In the genomic region with DNA sequence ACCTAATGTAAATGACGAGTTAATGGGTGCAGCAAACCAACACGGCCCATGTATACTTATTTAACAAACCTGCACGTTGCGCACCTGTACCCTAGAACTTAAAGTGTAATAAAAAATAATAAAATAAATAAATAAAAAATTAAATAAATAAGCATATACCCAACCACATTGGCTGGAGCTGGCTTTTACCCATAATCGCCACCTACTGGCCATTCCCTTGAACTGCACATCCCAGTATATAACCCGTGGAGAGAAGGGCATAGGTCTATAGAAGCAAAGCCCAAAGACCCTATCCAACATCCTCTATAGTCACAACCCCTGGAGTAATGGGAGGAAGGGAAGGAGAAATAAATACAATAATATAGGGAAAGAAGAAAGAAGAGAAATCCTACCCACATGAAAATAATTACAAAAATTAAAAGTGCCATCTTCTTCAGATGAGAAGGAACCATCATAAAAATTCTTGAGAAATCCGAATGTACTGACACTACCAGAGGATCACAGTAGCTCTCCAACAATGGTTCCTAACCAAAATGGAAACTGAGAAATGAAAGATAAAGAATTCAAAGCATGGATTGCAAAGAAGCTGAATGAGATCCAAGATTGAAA, we compare ENCODE assay signal across 8 cellular contexts.
A peak's percentile ranks its signal among the peaks of the same experiment; 100 is the strongest.
DNase-seq lines count a peak whose midpoint lies in the region; TF ChIP-seq lines count a peak whose summit lies in the region.

No MANE protein-coding gene starts in this region.

- H3K79me2 ChIP-seq in hepatocyte, result no peaks in the 10 kb centered on the region

- peak; percentile 65 for DNase-seq in A673 (ENCODE audit: low spot score)
- peak; percentile 60 for DNase-seq in Daoy (ENCODE audit: low read depth)
- peak; percentile 61 for DNase-seq in H4 (ENCODE audit: low spot score)
- DNase-seq in LHCN-M2 (ENCODE audit: low read depth), result peak; percentile 46
- peak; percentile 21 to 41 for DNase-seq in activated CD4-positive, alpha-beta T cell treated with anti-CD3 and anti-CD28 coated beads, Interleukin-2, amount 50 U/mL, for 48 hours
- peak; percentile 28 for DNase-seq in hepatocyte (ENCODE audit: low spot score)
- DNase-seq in stomach, result peak; percentile 37
- DNase-seq in DMS114 treated with DMSO at 0.1 percent for 48 hours (lab: John Stamatoyannopoulos, UW; ENCODE audit: unreplicated experiment), result no peak

- CTCF ChIA-PET in A673 (lab: Charles Lee), result interaction anchor here (0.6 kb wide), 2 partner anchors 8 to 176 kb away, joined by 3 to 9 read pairs; no protein-coding TSS in a partner anchor

- no peak for TF ChIP-seq POLR2A in stomach (IDR thresholded peaks at IDR 0.05)

- H3K4me2 ChIP-seq in hepatocyte, result no peak overlapping the region

- TF ChIP-seq EP300 in stomach (IDR thresholded peaks at IDR 0.05), result no peak

- WGBS in hepatocyte (ENCODE audit: low lambda C conversion rate, missing lambda C conversion rate), result 76% methylated on average over 7 of the region's 7 CpGs
- WGBS in stomach, 5 donors, result 63 to 72% (median 68%) methylated on average over 7 of the region's 7 CpGs

- H3K36me3 ChIP-seq in A673 (ENCODE audit: insufficient read depth, low read length, poor library complexity, severe bottlenecking) (peaks cover 5% of the 10 kb centered on the region), hepatocyte (replicated peaks; ENCODE audit: insufficient read depth, low read depth) (no peaks in the 10 kb centered on the region), stomach (no peaks in the 10 kb centered on the region)

- H3K27ac ChIP-seq in A673 (ENCODE audit: low read depth, low read length, poor library complexity, severe bottlenecking) (no peak overlapping the region), hepatocyte (no peak overlapping the region), stomach (no peak overlapping the region)

- H3K9me3 ChIP-seq in A673 (ENCODE audit: low read depth, low read length, poor library complexity, severe bottlenecking) (peaks cover 14% of the 10 kb centered on the region), hepatocyte (ENCODE audit: low read depth) (peaks cover 3% of the 10 kb centered on the region), stomach (peaks cover 0 to 6% (median 0%) of the 10 kb centered on the region in 4 donors)

- no peaks in the 10 kb centered on the region for H3K9me2 ChIP-seq in hepatocyte (replicated peaks; ENCODE audit: insufficient read depth)

- H2AFZ ChIP-seq in hepatocyte, result no peak overlapping the region

- intact Hi-C loops in A673 (cut with micrococcal nuclease; ENCODE audit: unreplicated experiment), result no loop called here
- intact Hi-C loops in stomach (cut with DNase I; ENCODE audit: low total_unique reads), result no loop called here

- TF ChIP-seq CTCF in A673 (conservative IDR thresholded peaks at IDR 0.05; ENCODE audit: low read depth, low read length) (peak; percentile 67), hepatocyte (IDR thresholded peaks at IDR 0.05; ENCODE audit: poor library complexity) (peak; percentile 49), stomach (IDR thresholded peaks at IDR 0.05) (peak in 4 of 7 experiments; percentile 42 to 85 (median 74))

- POLR2A ChIA-PET in A673 (lab: Charles Lee; ENCODE audit: low non-redundant PET), result no interaction called here

- H3K4me1 ChIP-seq in A673 (ENCODE audit: insufficient read depth, low read length, poor library complexity, severe bottlenecking) (no peaks in the 10 kb centered on the region), hepatocyte (ENCODE audit: insufficient read depth) (no peaks in the 10 kb centered on the region), stomach (no peaks in the 10 kb centered on the region)

- no peak overlapping the region for H3K4me3 ChIP-seq in A673 (ENCODE audit: low read depth, low read length, poor library complexity, severe bottlenecking)
- no peak overlapping the region for H3K4me3 ChIP-seq in hepatocyte
- no peak overlapping the region for H3K4me3 ChIP-seq in stomach

- H4K20me1 ChIP-seq in hepatocyte (ENCODE audit: insufficient read depth, poor library complexity, severe bottlenecking), result no peaks in the 10 kb centered on the region

- no peaks in the 10 kb centered on the region for H3K27me3 ChIP-seq in A673 (replicated peaks; ENCODE audit: insufficient read depth, low read depth, low read length, poor library complexity)
- H3K27me3 ChIP-seq in hepatocyte, result no peaks in the 10 kb centered on the region
- H3K27me3 ChIP-seq in stomach, result no peaks in the 10 kb centered on the region

- BruUV-seq in A673 (replicated peaks; lab: Mats Ljungman, UMichigan), result no TSS peak
